Comparison of ENCODE assay signal across 15 cellular contexts in the genomic region with DNA sequence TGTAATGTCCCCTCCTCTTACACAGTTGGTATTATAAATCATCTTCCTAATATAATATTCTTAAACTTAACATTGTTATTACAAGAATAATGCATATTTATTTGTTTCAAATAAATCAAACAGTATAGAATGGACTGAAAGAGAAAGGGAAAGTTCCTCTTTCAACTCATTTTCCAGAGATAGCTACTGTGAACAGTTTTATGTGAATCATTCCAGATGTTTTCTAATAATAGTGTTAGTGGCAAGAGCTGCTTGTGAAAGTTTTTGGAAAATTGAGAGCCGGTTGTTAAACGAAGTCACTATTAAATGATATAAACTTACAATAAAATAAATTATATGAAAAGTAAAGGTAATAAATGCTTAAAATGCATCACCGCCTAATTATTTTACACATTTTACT. TPM values are rescaled to one million over a fixed set of nuclear protein-coding genes. Genes with fewer than 3 reads are reported as not detected.
"Had no signal": no experiment of that assay in that cellular context is flagged by ENCODE, and none has a peak within 500 bp of the region (broad histone marks: within the 10 kb centered on the region; RNA-seq: fewer than 3 reads in every experiment).

No MANE protein-coding gene starts in this region.

- H3K9me3 ChIP-seq: upper lobe of left lung had no signal

- H3K9me3 Mint-ChIP-seq: activated B cell treated with CpG ODN at 0.5 μM for 24 hours; activated CD4-positive, alpha-beta T cell treated with anti-CD3 and anti-CD28 coated beads, Interleukin-2, amount 10 ng/mL, durations not matched to agents 24 days and 14 days; activated naive CD4-positive, alpha-beta T cell treated with anti-CD3 and anti-CD28 coated beads for 36 hours; activated T-helper 17 cell treated with anti-CD3 and anti-CD28 coated beads, Interleukin-2, amount 50 U/mL, for 72 hours; effector memory CD8-positive, alpha-beta T cell had no signal

- H3K4me3 ChIP-seq: upper lobe of left lung had no signal

- H3K4me1 ChIP-seq: parathyroid adenoma had no signal

- ATAC-seq: activated T-helper 17 cell treated with anti-CD3 and anti-CD28 coated beads, Interleukin-2, amount 50 U/mL, for 72 hours; effector memory CD8-positive, alpha-beta T cell had no signal

- DNase-seq: activated B cell treated with CpG ODN at 0.5 μM for 24 hours; activated CD4-positive, alpha-beta T cell treated with anti-CD3 and anti-CD28 coated beads, Interleukin-2, amount 10 ng/mL, durations not matched to agents 24 days and 14 days; activated naive CD4-positive, alpha-beta T cell treated with anti-CD3 and anti-CD28 coated beads for 36 hours; effector memory CD8-positive, alpha-beta T cell; erythroblast; glutamatergic neuron; retina; stimulated activated CD4-positive, alpha-beta T cell treated with anti-CD3 and anti-CD28 coated beads, Interleukin-1b, Interleukin-23, amount 100 ng/mL, for 48 hours; stimulated activated naive CD4-positive, alpha-beta T cell had no signal

- H3K36me3 ChIP-seq: upper lobe of left lung had no signal

- H3K27ac ChIP-seq: parathyroid adenoma, upper lobe of left lung had no signal

- H3K27me3 Mint-ChIP-seq: activated B cell treated with CpG ODN at 0.5 μM for 24 hours; activated CD4-positive, alpha-beta T cell treated with anti-CD3 and anti-CD28 coated beads, Interleukin-2, amount 10 ng/mL, durations not matched to agents 24 days and 14 days; activated T-helper 17 cell treated with anti-CD3 and anti-CD28 coated beads, Interleukin-2, amount 50 U/mL, for 72 hours; effector memory CD8-positive, alpha-beta T cell; memory B cell had no signal

- H3K9ac ChIP-seq: parathyroid adenoma had no signal

- H3K79me2 ChIP-seq: parathyroid adenoma had no signal

- H3K36me3 Mint-ChIP-seq: memory B cell had no signal

- H3K27me3 ChIP-seq: upper lobe of left lung had no signal

- H2AFZ ChIP-seq: parathyroid adenoma had no signal

- H3K4me3 Mint-ChIP-seq: activated CD4-positive, alpha-beta T cell treated with anti-CD3 and anti-CD28 coated beads, Interleukin-2, amount 10 ng/mL, durations not matched to agents 24 days and 14 days; activated naive CD4-positive, alpha-beta T cell treated with anti-CD3 and anti-CD28 coated beads for 36 hours; activated T-helper 17 cell treated with anti-CD3 and anti-CD28 coated beads, Interleukin-2, amount 50 U/mL, for 72 hours; effector memory CD8-positive, alpha-beta T cell; T-helper 1 cell treated with Interleukin-12 subunit alpha and Interleukin-12 subunit beta and Interleukin-4 antibody, amounts not matched to agents 30 μg/mL and 1 μg/mL, for 36 hours had no signal

- H3K27ac Mint-ChIP-seq: activated B cell treated with CpG ODN at 0.5 μM for 24 hours; activated CD4-positive, alpha-beta T cell treated with anti-CD3 and anti-CD28 coated beads, Interleukin-2, amount 10 ng/mL, durations not matched to agents 24 days and 14 days; activated naive CD4-positive, alpha-beta T cell treated with anti-CD3 and anti-CD28 coated beads for 36 hours; activated T-helper 17 cell treated with anti-CD3 and anti-CD28 coated beads, Interleukin-2, amount 50 U/mL, for 72 hours; effector memory CD8-positive, alpha-beta T cell; memory B cell; T-helper 1 cell treated with Interleukin-12 subunit alpha and Interleukin-12 subunit beta and Interleukin-4 antibody, amounts not matched to agents 30 μg/mL and 1 μg/mL, for 36 hours had no signal

RNA-seq across cellular contexts. Expression of a gene that starts 55.0 kb away (rescaled TPM):
- total RNA-seq: activated B cell treated with CpG ODN at 0.5 μM for 24 hours; activated CD4-positive, alpha-beta T cell treated with anti-CD3 and anti-CD28 coated beads, Interleukin-2, amount 10 ng/mL, durations not matched to agents 24 days and 14 days; activated naive CD4-positive, alpha-beta T cell treated with anti-CD3 and anti-CD28 coated beads for 36 hours had no signal
- polyA plus RNA-seq: neural cell had no signal
